ENCODE assay signal across 8 cellular contexts in genomic region chr18:76565238-76566173, GRCh38.
DNase-seq lines count a peak whose midpoint lies in the region; ATAC-seq, FAIRE-seq and TF ChIP-seq lines count a peak whose summit lies in the region.

No MANE protein-coding gene starts in this region.

- no peaks in the 10 kb centered on the region for H3K36me3 ChIP-seq in ascending aorta

- intact Hi-C loops in ascending aorta (cut with DNase I) (loop anchor here (1.0 to 2.0 kb wide), 2 partner anchors 73 to 105 kb away; no protein-coding TSS in a partner anchor), left ventricle myocardium superior (cut with micrococcal nuclease) (no loop called here)

- no peaks in the 10 kb centered on the region for H3K27me3 ChIP-seq in ascending aorta

- DNase-seq in D721Med (ENCODE audit: insufficient read length, low spot score), result no peak
- peak; percentile 44 for DNase-seq in NCI-H1105 (lab: John Stamatoyannopoulos, UW)
- DNase-seq in ascending aorta (ENCODE audit: low spot score in 2 of 2), result peak; percentile 37 to 87
- peak; percentile 75 for DNase-seq in left ventricle myocardium superior
- DNase-seq in pons (ENCODE audit: low spot score), result peak; percentile 52
- DNase-seq in mesenteric fat pad (ENCODE audit: low spot score), result no peak
- no peak for DNase-seq in GM13976 (ENCODE audit: low spot score)

- peak; percentile 84 for FAIRE-seq in D721Med (lab: Jason Lieb, UNC)

- TF ChIP-seq CTCF in D721Med (IDR thresholded peaks at IDR 0.05; ENCODE audit: insufficient read depth, missing control alignments) (no peak), ascending aorta (IDR thresholded peaks at IDR 0.05) (no peak), GM13976 (IDR thresholded peaks at IDR 0.05; ENCODE audit: borderline replicate concordance, control extremely low read depth, extremely low read depth, insufficient read depth, missing control alignments) (no peak)

- peaks cover 0 to 7% of the 10 kb centered on the region in 2 donors for H3K4me1 ChIP-seq in ascending aorta

- no peaks in the 10 kb centered on the region for H3K9me3 ChIP-seq in ascending aorta

- H3K4me3 ChIP-seq in ascending aorta, result peak overlapping the region; percentile 50 to 53

- H3K27ac ChIP-seq in ascending aorta, result peak overlapping the region; percentile 67 to 82

- in situ Hi-C loops in GM13976 (cut with MboI; ENCODE audit: low sequenced_read_pairs, unreplicated experiment), result no loop called here

- ATAC-seq in left ventricle myocardium superior, result peak; percentile 97
- no peak for ATAC-seq in GM18867 (IDR thresholded peaks at IDR 0.05; ENCODE audit: unreplicated experiment)

Comparison
In these comparisons a context has a peak if more than half of its experiments do, and no peak if none do; other contexts are left out.
1. DNase-seq: peak in NCI-H1105 (single experiment), ascending aorta (2 of 2), left ventricle myocardium superior (single experiment) and pons (single experiment); none in D721Med (single experiment), mesenteric fat pad (single experiment) and GM13976 (single experiment).